8 cellular contexts compared by ENCODE assay signal in genomic region chr3:53347261-53348064, GRCh38. TPM values are rescaled to one million over a fixed set of nuclear protein-coding genes. Genes with fewer than 3 reads are reported as not detected.
A peak's percentile ranks its signal among the peaks of the same experiment; 100 is the strongest.
DNase-seq lines count a peak whose midpoint lies in the region; ATAC-seq and TF ChIP-seq lines count a peak whose summit lies in the region.

TSS of gene DCP1A (minus strand) at chr3:53347543. CDS start at chr3:53347517, 26 bp downstream.

- intact Hi-C loops in Panc1 (cut with micrococcal nuclease; ENCODE audit: unreplicated experiment) = no loop called here

- H3K27me3 Mint-ChIP-seq in activated T-cell treated with anti-CD3 and anti-CD28 coated beads, Interleukin-2, amount 50 U/mL, for 4 hours (ENCODE audit: low read depth) = no peaks in the 10 kb centered on the region

- H3K4me3 ChIP-seq in Jurkat, Clone E6-1 (ENCODE audit: low read length) = peak within 1 kb of the TSS; percentile 99
- H3K4me3 ChIP-seq in Panc1 (ENCODE audit: low read depth in 2 of 2, low read length in 2 of 2) = peak within 1 kb of the TSS; percentile 94 to 95
- H3K4me3 ChIP-seq in muscle layer of duodenum (ENCODE audit: low read depth in 1 of 2, low read length in 2 of 2) = peak within 1 kb of the TSS; percentile 97 to 99

- H3K27me3 ChIP-seq in Panc1 (ENCODE audit: control insufficient read depth, insufficient read depth, low read length) (no peaks in the 10 kb centered on the region), muscle layer of duodenum (ENCODE audit: low read depth, low read length) (no peaks in the 10 kb centered on the region)

- POLR2A ChIA-PET in Panc1 (lab: Charles Lee) = interaction anchor here (0.5 to 0.6 kb wide), 3 partner anchors 58 to 571 kb away, joined by 3 read pairs; no protein-coding TSS in a partner anchor

- ATAC-seq in GM21619 (IDR thresholded peaks at IDR 0.05; ENCODE audit: unreplicated experiment) (peak; percentile 94), Panc1 (peak; percentile 98), esophagus mucosa (peak; percentile 99)
- peak; percentile 97 to 98 for ATAC-seq in activated T-cell treated with anti-CD3 and anti-CD28 coated beads, Interleukin-2, amount 50 U/mL, for 4 hours

- H3K27ac ChIP-seq in Panc1 (ENCODE audit: low read length) (peak within 1 kb of the TSS; percentile 94), muscle layer of duodenum (ENCODE audit: low read length) (peak within 1 kb of the TSS; percentile 96)

- H3K4me1 ChIP-seq in Panc1 (ENCODE audit: control insufficient read depth, insufficient read depth, low read length) = peaks cover 8% of the 10 kb centered on the region; the same call in 1 of the 2 replicates
- H3K4me1 ChIP-seq in muscle layer of duodenum (ENCODE audit: control insufficient read depth in 1 of 2, insufficient read depth in 2 of 2, low read length in 2 of 2) = peaks cover 13 to 29% of the 10 kb centered on the region in 2 donors

- H3K36me3 ChIP-seq in Panc1 (ENCODE audit: control insufficient read depth, insufficient read depth, low read length) = peaks cover 9% of the 10 kb centered on the region; the same call in 1 of the 2 replicates
- peaks cover 9 to 13% of the 10 kb centered on the region in 2 donors for H3K36me3 ChIP-seq in muscle layer of duodenum (ENCODE audit: control insufficient read depth in 1 of 2, insufficient read depth in 2 of 2, low read length in 2 of 2)

- peaks cover 14% of the 10 kb centered on the region for H3K36me3 Mint-ChIP-seq in activated T-cell treated with anti-CD3 and anti-CD28 coated beads, Interleukin-2, amount 50 U/mL, for 4 hours (ENCODE audit: insufficient read depth)

- H3K9me3 Mint-ChIP-seq in activated T-cell treated with anti-CD3 and anti-CD28 coated beads, Interleukin-2, amount 50 U/mL, for 4 hours = no peaks in the 10 kb centered on the region

- no peak for TF ChIP-seq CTCF in Panc1 (IDR thresholded peaks at IDR 0.05)

- peak within 1 kb of the TSS; percentile 98 for H3K4me3 Mint-ChIP-seq in activated T-cell treated with anti-CD3 and anti-CD28 coated beads, Interleukin-2, amount 50 U/mL, for 4 hours

- H3K9me3 ChIP-seq in Panc1 (ENCODE audit: control insufficient read depth, insufficient read depth, low read depth, low read length) (no peaks in the 10 kb centered on the region), muscle layer of duodenum (ENCODE audit: control insufficient read depth in 1 of 2, low read length in 2 of 2) (no peaks in the 10 kb centered on the region)

- no TSS peak for BruUV-seq in Panc1 (replicated peaks; lab: Mats Ljungman, UMichigan)

- in situ Hi-C loops in Panc1 (cut with HindIII; ENCODE audit: low pct_unique_long_range_greater_than_20kb, low sequenced_read_pairs) = no loop called here

- peak; percentile 89 for DNase-seq in DMS53 (lab: John Stamatoyannopoulos, UW)
- peak; percentile 96 for DNase-seq in Jurkat, Clone E6-1 (ENCODE audit: low read depth, low spot score)
- peak; percentile 80 for DNase-seq in Panc1 (ENCODE audit: low read depth, low spot score)
- peak; percentile 92 for DNase-seq in activated T-cell treated with anti-CD3 and anti-CD28 coated beads, Interleukin-2, amount 50 U/mL, for 4 hours
- DNase-seq in stimulated activated CD8-positive, alpha-beta memory T cell treated with anti-CD3 and anti-CD28 coated beads, Interleukin-7, amount 100 ng/mL, for 4 hours (ENCODE audit: low read depth in 2 of 2) = peak; percentile 88 to 92

- peaks cover 34% of the 10 kb centered on the region for H3K4me1 Mint-ChIP-seq in activated T-cell treated with anti-CD3 and anti-CD28 coated beads, Interleukin-2, amount 50 U/mL, for 4 hours (ENCODE audit: low read depth)

- CTCF ChIA-PET in Panc1 (lab: Charles Lee) = interaction anchor here (0.6 to 1.2 kb wide), 3 partner anchors 8 to 127 kb away, joined by 3 to 4 read pairs (median 3); no protein-coding TSS in a partner anchor

RNA-seq across cellular contexts. Expression of gene DCP1A, which starts in this region (rescaled TPM):
- 22.7 TPM for polyA plus RNA-seq in Jurkat, Clone E6-1 (2012; ENCODE audit: insufficient read depth, insufficient read length)
- total RNA-seq in Panc1 (2021; ENCODE audit: unreplicated experiment) (14.4 TPM), esophagus mucosa (11.3 TPM)
- polyA plus RNA-seq in Panc1 (2012; ENCODE audit: insufficient read length) = 11.7 TPM
- total RNA-seq in activated T-cell treated with anti-CD3 and anti-CD28 coated beads, Interleukin-2, amount 50 U/mL, for 4 hours = 10 to 100 TPM; 53.6 to 62.8 (median 61.5) TPM

Comparison
In these comparisons a context has a peak if more than half of its experiments do, and no peak if none do; other contexts are left out.
1. Peak in every context shown above with its lines: DNase-seq, ATAC-seq, H3K4me3 ChIP-seq and H3K27ac ChIP-seq.